12 cellular contexts compared by ENCODE assay signal in the genomic region with DNA sequence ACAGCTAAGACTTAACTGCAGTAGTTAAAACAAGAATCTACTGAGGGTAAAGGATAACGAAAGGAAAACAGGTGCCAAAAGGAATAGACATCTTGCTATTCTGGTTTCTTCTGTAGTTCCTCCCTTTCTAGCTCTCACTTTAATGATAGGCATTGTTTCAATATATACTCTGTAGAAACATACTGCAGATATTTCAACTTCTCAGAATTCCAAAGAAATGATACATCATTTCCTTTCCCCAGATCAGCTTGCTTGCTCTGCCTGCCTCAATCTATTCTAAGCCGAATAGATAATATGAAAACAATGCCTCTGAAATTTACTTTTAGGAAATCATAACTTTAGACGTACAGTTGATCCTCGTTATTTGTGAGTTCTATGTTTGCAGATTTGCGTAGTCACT. TPM values are rescaled to one million over a fixed set of nuclear protein-coding genes. Genes with fewer than 3 reads are reported as not detected.
DNase-seq lines count a peak whose midpoint lies in the region; FAIRE-seq and TF ChIP-seq lines count a peak whose summit lies in the region.
"Had no signal": no experiment of that assay in that cellular context is flagged by ENCODE, and none has a peak within 500 bp of the region (broad histone marks: within the 10 kb centered on the region; RNA-seq: fewer than 3 reads in every experiment).

No MANE protein-coding gene starts in this region.

- TF ChIP-seq CTCF in fibroblast of the aortic adventitia (IDR thresholded peaks at IDR 0.05; ENCODE audit: insufficient read depth, low read length), result no peak

- FAIRE-seq in urothelium cell line (lab: Jason Lieb, UNC) (no peak), RCC 7860 (lab: Jason Lieb, UNC) (no peak)

- DNase-seq in HPDE6-E6E7 (ENCODE audit: extremely low spot score), result peak; percentile 16
- peak; percentile 13 for DNase-seq in amniotic stem cell (lab: John Stamatoyannopoulos, UW)
- DNase-seq in fibroblast of the aortic adventitia (ENCODE audit: low read depth), result peak; percentile 76
- DNase-seq in urothelium cell line (ENCODE audit: low spot score), result peak; percentile 20
- no peak for DNase-seq in COLO668 (lab: John Stamatoyannopoulos, UW; ENCODE audit: unreplicated experiment)
- DNase-seq in DMS114 treated with DMSO at 0.1 percent for 48 hours (lab: John Stamatoyannopoulos, UW; ENCODE audit: unreplicated experiment), result no peak
- no peak for DNase-seq in RCC 7860 (ENCODE audit: low spot score)
- DNase-seq: activated naive CD4-positive, alpha-beta T cell; NCI-H2171 treated with DMSO at 0.1 percent for 48 hours; sigmoid colon; stimulated activated naive CD4-positive, alpha-beta T cell treated with Interleukin-2 at 50 U/mL for 16 hours had no signal

- no peak overlapping the region for H3K4me3 ChIP-seq in fibroblast of the aortic adventitia (ENCODE audit: low read depth, low read length)
- H3K4me3 ChIP-seq: lung, sigmoid colon had no signal

RNA-seq across cellular contexts. Expression of a gene that starts 46.3 kb away (rescaled TPM):
- total RNA-seq in fibroblast of the aortic adventitia (ENCODE audit: low replicate concordance), result 81.3 and 125 TPM in 2 replicates

Comparison
In these comparisons a context has a peak if more than half of its experiments do, and no peak if none do; other contexts are left out.
1. DNase-seq: peak in HPDE6-E6E7 (single experiment), amniotic stem cell (single experiment), fibroblast of the aortic adventitia (single experiment) and urothelium cell line (single experiment); none in COLO668 (single experiment), DMS114 treated with DMSO at 0.1 percent for 48 hours (single experiment) and RCC 7860 (single experiment).